16 cellular contexts compared by ENCODE assay signal in genomic region chr6:106254636-106255035, GRCh38.
DNase-seq lines count a peak whose midpoint lies in the region; ATAC-seq, FAIRE-seq and TF ChIP-seq lines count a peak whose summit lies in the region.
"Had no signal": no experiment of that assay in that cellular context is flagged by ENCODE, and none has a peak within 500 bp of the region (broad histone marks: within the 10 kb centered on the region; RNA-seq: fewer than 3 reads in every experiment).

No MANE protein-coding gene starts in this region.

- intact Hi-C loops in body of pancreas (cut with DNase I), result no loop called here

- no peak for DNase-seq in H54 (ENCODE audit: insufficient read length, low spot score)
- no peak for DNase-seq in SK-N-MC (ENCODE audit: low read depth, low spot score)
- peak; percentile 74 for DNase-seq in fibroblast of pulmonary artery (ENCODE audit: low read depth)
- no peak for DNase-seq in body of pancreas
- no peak for DNase-seq in NCI-H2107 (lab: John Stamatoyannopoulos, UW)
- DNase-seq: activated effector memory CD4-positive, alpha-beta T cell treated with anti-CD3 and anti-CD28 coated beads, Interleukin-2, amount 50 U/mL, for 16 hours; DMS79 treated with DMSO at 0.1 percent for 48 hours; heart right ventricle; NCI-H2081 had no signal

- no peak overlapping the region for H3K4me3 ChIP-seq in ACC112 (ENCODE audit: low read depth, low read length)
- H3K4me3 ChIP-seq in SK-N-MC, result no peak overlapping the region
- no peak overlapping the region for H3K4me3 ChIP-seq in fibroblast of pulmonary artery (replicated peaks; ENCODE audit: low read depth, low read length)
- no peak overlapping the region for H3K4me3 ChIP-seq in body of pancreas
- H3K4me3 ChIP-seq: BLaER1, heart right ventricle, SJSA1, thoracic aorta had no signal

- ATAC-seq in body of pancreas, result no peak
- ATAC-seq in HG02973 (IDR thresholded peaks at IDR 0.05; ENCODE audit: unreplicated experiment), result no peak
- ATAC-seq in esophagus mucosa, result no peak
- ATAC-seq: heart right ventricle had no signal

- H3K27me3 ChIP-seq in ACC112 (ENCODE audit: insufficient read depth, low read length) (no peaks in the 10 kb centered on the region), body of pancreas (no peaks in the 10 kb centered on the region)
- H3K27me3 ChIP-seq: BLaER1, heart right ventricle, SJSA1 had no signal

- TF ChIP-seq CTCF in fibroblast of pulmonary artery (IDR thresholded peaks at IDR 0.05; ENCODE audit: low read length, missing control alignments) (no peak), body of pancreas (IDR thresholded peaks at IDR 0.05) (no peak)

- peaks cover 45% of the 10 kb centered on the region for H3K79me2 ChIP-seq in ACC112 (ENCODE audit: control insufficient read depth, insufficient read depth, low read length, unreplicated experiment)

- H3K27ac ChIP-seq in ACC112 (ENCODE audit: low read depth, low read length) (peak overlapping the region; percentile 78; the same call in 1 of the 2 replicates), SK-N-MC (0 out of 2 replicates have a peak overlapping the region, but pooled peaks have one; percentile 37), body of pancreas (no peak overlapping the region)
- H3K27ac ChIP-seq: BLaER1, heart right ventricle, thoracic aorta, VCaP had no signal

- no peaks in the 10 kb centered on the region for H3K36me3 ChIP-seq in ACC112 (ENCODE audit: insufficient read depth, low read length)
- no peaks in the 10 kb centered on the region for H3K36me3 ChIP-seq in SK-N-MC (ENCODE audit: insufficient read depth, low read length)
- H3K36me3 ChIP-seq in body of pancreas (replicated peaks in 1 of 2; ENCODE audit: insufficient read depth in 1 of 2, low read depth in 2 of 2), result no peaks in the 10 kb centered on the region
- H3K36me3 ChIP-seq: heart right ventricle, SJSA1, thoracic aorta had no signal

- no peak overlapping the region for H3K9ac ChIP-seq in SK-N-MC (ENCODE audit: insufficient read length)
- H3K9ac ChIP-seq: BLaER1 had no signal

- peak; percentile 67 for FAIRE-seq in H54 (lab: Jason Lieb, UNC)

- TF ChIP-seq POLR2A in H54 (IDR thresholded peaks at IDR 0.05; ENCODE audit: low read depth, low read length) (no peak), body of pancreas (IDR thresholded peaks at IDR 0.05) (no peak)

- H3K4me1 ChIP-seq in ACC112 (ENCODE audit: control insufficient read depth, insufficient read depth, low read length, unreplicated experiment), result peaks cover 66% of the 10 kb centered on the region
- H3K4me1 ChIP-seq in body of pancreas, result no peaks in the 10 kb centered on the region
- H3K4me1 ChIP-seq: BLaER1 had no signal

- H3K9me3 ChIP-seq in SK-N-MC (ENCODE audit: low read depth, low read length) (no peaks in the 10 kb centered on the region), body of pancreas (no peaks in the 10 kb centered on the region)
- H3K9me3 ChIP-seq: BLaER1, heart right ventricle, SJSA1, thoracic aorta had no signal

- no peak overlapping the region for H2AFZ ChIP-seq in ACC112 (ENCODE audit: low read length, unreplicated experiment)

Comparison
In these comparisons a context has a peak if more than half of its experiments do, and no peak if none do; other contexts are left out.
1. H3K27ac ChIP-seq: peak in ACC112 (single experiment) and SK-N-MC (single experiment); none in body of pancreas (0 of 4).